21 cellular contexts compared by ENCODE assay signal in the genomic region with DNA sequence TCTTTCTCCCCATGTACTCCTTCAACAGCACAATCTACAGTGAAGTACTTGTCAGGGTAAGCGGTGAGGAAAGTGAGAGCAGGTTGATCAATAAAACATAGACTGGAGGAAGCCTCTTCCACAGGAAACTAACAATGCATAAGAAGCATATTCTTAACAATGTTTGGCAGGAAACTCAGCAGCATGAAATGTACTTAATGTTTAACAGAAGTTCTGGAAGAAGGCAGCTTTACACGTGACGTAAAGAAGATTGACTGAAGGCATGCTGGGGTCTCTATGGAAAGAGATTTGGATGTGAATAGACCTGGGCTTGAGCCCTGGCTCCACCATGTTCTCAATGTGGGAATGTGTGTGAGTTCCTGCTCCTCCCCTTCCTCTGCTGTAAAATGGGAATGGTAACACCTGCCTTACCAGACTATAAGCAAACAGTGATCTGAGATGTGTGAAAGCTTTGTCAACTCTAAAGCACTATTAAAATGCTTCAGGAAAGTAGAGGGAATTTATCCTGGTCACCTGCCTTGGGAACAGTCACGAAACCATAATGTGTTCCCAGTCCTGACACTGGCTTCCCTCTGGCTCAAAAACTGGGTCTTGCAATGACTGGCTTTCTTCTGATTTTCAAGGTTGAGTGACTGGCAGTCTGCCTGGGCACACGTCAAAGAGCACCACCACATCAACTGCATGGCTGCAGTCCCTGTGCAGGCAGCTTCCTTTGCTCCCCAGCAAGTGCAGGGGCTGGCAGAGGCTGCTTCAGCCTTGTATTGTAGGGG.
A peak's percentile ranks its signal among the peaks of the same experiment; 100 is the strongest.
DNase-seq lines count a peak whose midpoint lies in the region; ATAC-seq and TF ChIP-seq lines count a peak whose summit lies in the region.
"Had no signal": no experiment of that assay in that cellular context is flagged by ENCODE, and none has a peak within 500 bp of the region (broad histone marks: within the 10 kb centered on the region; RNA-seq: fewer than 3 reads in every experiment).

No MANE protein-coding gene starts in this region.

- no peaks in the 10 kb centered on the region for H3K9me3 Mint-ChIP-seq in CD8-positive, alpha-beta T cell
- H3K9me3 Mint-ChIP-seq: activated naive CD8-positive, alpha-beta T cell treated with anti-CD3 and anti-CD28 coated beads, Interleukin-2, amount 10 ng/mL, durations not matched to agents 7 days and 5 days; stimulated activated naive CD8-positive, alpha-beta T cell treated with anti-CD3 and anti-CD28 coated beads, Interleukin-15, Interleukin-2, amounts not matched to agents 100 ng/mL and 50 ng/mL, for 24 hours; T-helper 2 cell treated with Interferon-gamma antibody and Interleukin-4, amounts not matched to agents 5 μg/mL and 100 μg/mL, for 36 hours had no signal

- peaks cover 15% of the 10 kb centered on the region for H3K4me1 ChIP-seq in body of pancreas
- H3K4me1 ChIP-seq in neuronal stem cell (ENCODE audit: control insufficient read depth in 2 of 2, insufficient read depth in 1 of 2, low read depth in 1 of 2, low read length in 2 of 2): peaks cover 0 to 4% of the 10 kb centered on the region in 2 donors
- H3K4me1 ChIP-seq in CD8-positive, alpha-beta T cell (ENCODE audit: insufficient read depth, low read length): no peaks in the 10 kb centered on the region
- H3K4me1 ChIP-seq: tibial nerve had no signal

- intact Hi-C loops in body of pancreas (cut with DNase I): no loop called here
- intact Hi-C loops in CD8-positive, alpha-beta T cell (cut with DNase I, micrococcal nuclease): no loop called here

- no peaks in the 10 kb centered on the region for H3K36me3 ChIP-seq in body of pancreas (replicated peaks in 1 of 2; ENCODE audit: insufficient read depth in 1 of 2, low read depth in 2 of 2)
- no peaks in the 10 kb centered on the region for H3K36me3 ChIP-seq in neuronal stem cell (replicated peaks in 1 of 2; ENCODE audit: control insufficient read depth in 2 of 2, insufficient read depth in 2 of 2, low read length in 2 of 2)
- no peaks in the 10 kb centered on the region for H3K36me3 ChIP-seq in CD8-positive, alpha-beta T cell (ENCODE audit: insufficient read depth, low read length)
- H3K36me3 ChIP-seq: MG63, tibial nerve, WERI-Rb-1 had no signal

- H4K91ac ChIP-seq in neuronal stem cell (ENCODE audit: low read depth, low read length, poor library complexity): no peak overlapping the region

- peaks cover 5% of the 10 kb centered on the region for H3K27me3 Mint-ChIP-seq in CD8-positive, alpha-beta T cell (ENCODE audit: low read depth)
- H3K27me3 Mint-ChIP-seq: stimulated activated naive CD8-positive, alpha-beta T cell treated with anti-CD3 and anti-CD28 coated beads, Interleukin-15, Interleukin-2, amounts not matched to agents 100 ng/mL and 50 ng/mL, for 24 hours had no signal

- H4K8ac ChIP-seq in neuronal stem cell (ENCODE audit: low read depth, low read length): no peak overlapping the region

- no peak overlapping the region for H3K27ac Mint-ChIP-seq in CD8-positive, alpha-beta T cell
- H3K27ac Mint-ChIP-seq: activated naive CD8-positive, alpha-beta T cell treated with anti-CD3 and anti-CD28 coated beads, Interleukin-2, amount 10 ng/mL, durations not matched to agents 7 days and 5 days; H9; stimulated activated naive CD8-positive, alpha-beta T cell treated with anti-CD3 and anti-CD28 coated beads, Interleukin-15, Interleukin-2, amounts not matched to agents 100 ng/mL and 50 ng/mL, for 24 hours; T-helper 2 cell treated with Interferon-gamma antibody and Interleukin-4, amounts not matched to agents 5 μg/mL and 100 μg/mL, for 36 hours had no signal

- POLR2A ChIA-PET in CD8-positive, alpha-beta T cell (lab: Charles Lee): no interaction called here

- H2AK5ac ChIP-seq in neuronal stem cell (ENCODE audit: low read depth, low read length): no peak overlapping the region

- in situ Hi-C loops in G401 (cut with HindIII; ENCODE audit: low sequenced_read_pairs): no loop called here

- no peak overlapping the region for H3K4me2 ChIP-seq in neuronal stem cell (ENCODE audit: insufficient read depth, low read length, poor library complexity, severe bottlenecking)

- ATAC-seq in body of pancreas: peak; percentile 85
- ATAC-seq in HG03025 (IDR thresholded peaks at IDR 0.05; ENCODE audit: low FRiP score, unreplicated experiment): no peak
- no peak for ATAC-seq in CD8-positive, alpha-beta T cell
- ATAC-seq: right cardiac atrium had no signal

- no peak overlapping the region for H3K4ac ChIP-seq in neuronal stem cell (ENCODE audit: low read length)

- H3K4me1 Mint-ChIP-seq in CD8-positive, alpha-beta T cell (ENCODE audit: low read depth): no peaks in the 10 kb centered on the region
- H3K4me1 Mint-ChIP-seq: activated naive CD8-positive, alpha-beta T cell treated with anti-CD3 and anti-CD28 coated beads, Interleukin-2, amount 10 ng/mL, durations not matched to agents 7 days and 5 days had no signal

- no peak overlapping the region for H2BK15ac ChIP-seq in neuronal stem cell (ENCODE audit: low read length)

- CTCF ChIA-PET in CD8-positive, alpha-beta T cell (lab: Charles Lee): no interaction called here

- H3K18ac ChIP-seq in neuronal stem cell (ENCODE audit: low read length): peak overlapping the region; percentile 6

- H3K14ac ChIP-seq in neuronal stem cell (ENCODE audit: low read length): no peak overlapping the region

- no peak for TF ChIP-seq CTCF in body of pancreas (IDR thresholded peaks at IDR 0.05)
- TF ChIP-seq CTCF in CD8-positive, alpha-beta T cell (IDR thresholded peaks at IDR 0.05): no peak

- no peak overlapping the region for H3K9ac ChIP-seq in neuronal stem cell (ENCODE audit: low read depth, low read length, poor library complexity)

- H3K9me3 ChIP-seq in body of pancreas: no peaks in the 10 kb centered on the region
- H3K9me3 ChIP-seq in neuronal stem cell (replicated peaks in 1 of 2; ENCODE audit: control insufficient read depth in 2 of 2, insufficient read depth in 1 of 2, low read depth in 1 of 2, low read length in 2 of 2): no peaks in the 10 kb centered on the region
- H3K9me3 ChIP-seq in CD8-positive, alpha-beta T cell (ENCODE audit: low read length): no peaks in the 10 kb centered on the region
- H3K9me3 ChIP-seq: MG63, tibial nerve had no signal

- H3K27me3 ChIP-seq in body of pancreas (no peaks in the 10 kb centered on the region), neuronal stem cell (ENCODE audit: control insufficient read depth in 3 of 3, insufficient read depth in 3 of 3, low read depth in 1 of 3, low read length in 3 of 3) (no peaks in the 10 kb centered on the region)
- no peaks in the 10 kb centered on the region for H3K27me3 ChIP-seq in CD8-positive, alpha-beta T cell (ENCODE audit: insufficient read depth, low read length)
- H3K27me3 ChIP-seq: MG63, tibial nerve had no signal

- H3K4me3 Mint-ChIP-seq in CD8-positive, alpha-beta T cell: no peak overlapping the region
- H3K4me3 Mint-ChIP-seq: activated naive CD8-positive, alpha-beta T cell treated with anti-CD3 and anti-CD28 coated beads, Interleukin-2, amount 10 ng/mL, durations not matched to agents 7 days and 5 days; H9; stimulated activated naive CD8-positive, alpha-beta T cell treated with anti-CD3 and anti-CD28 coated beads, Interleukin-15, Interleukin-2, amounts not matched to agents 100 ng/mL and 50 ng/mL, for 24 hours; T-helper 2 cell treated with Interferon-gamma antibody and Interleukin-4, amounts not matched to agents 5 μg/mL and 100 μg/mL, for 36 hours had no signal

- H2BK5ac ChIP-seq in neuronal stem cell (ENCODE audit: low read length): no peak overlapping the region

- no peaks in the 10 kb centered on the region for H3K36me3 Mint-ChIP-seq in CD8-positive, alpha-beta T cell
- H3K36me3 Mint-ChIP-seq: activated naive CD8-positive, alpha-beta T cell treated with anti-CD3 and anti-CD28 coated beads, Interleukin-2, amount 10 ng/mL, durations not matched to agents 7 days and 5 days had no signal

- TF ChIP-seq POLR2A in body of pancreas (IDR thresholded peaks at IDR 0.05): peak in 1 of 3 donors; percentile 12

- DNase-seq in G401 (ENCODE audit: low spot score) (peak; percentile 82), NCI-H2029 (lab: John Stamatoyannopoulos, UW) (peak; percentile 63), body of pancreas (peak; percentile 72 to 84 (median 81)), neuronal stem cell (ENCODE audit: low spot score) (no peak), SKM-1 treated with dmso at 0.1 percent for 144 hours (lab: John Stamatoyannopoulos, UW; ENCODE audit: unreplicated experiment) (no peak)
- DNase-seq in CD8-positive, alpha-beta T cell: no peak
- DNase-seq: activated CD8-positive, alpha-beta memory T cell treated with anti-CD3 and anti-CD28 coated beads, Interleukin-2, amount 50 U/mL, for 4 hours; activated naive CD8-positive, alpha-beta T cell treated with anti-CD3 and anti-CD28 coated beads, Interleukin-2, amount 10 ng/mL, durations not matched to agents 7 days and 5 days; H9; kidney glomerular epithelial cell; mesenchymal stem cell; MG63; NCI-H226; right cardiac atrium; stimulated activated CD4-positive, alpha-beta T cell treated with anti-CD3 and anti-CD28 coated beads, Interleukin-4, amount 100 ng/mL, for 24 hours; WERI-Rb-1 had no signal

- H3K79me1 ChIP-seq in neuronal stem cell (ENCODE audit: low read depth, low read length): no peaks in the 10 kb centered on the region

- H3K4me3 ChIP-seq in body of pancreas (no peak overlapping the region), neuronal stem cell (ENCODE audit: low read length in 2 of 2) (no peak overlapping the region)
- H3K4me3 ChIP-seq in CD8-positive, alpha-beta T cell (ENCODE audit: low read depth, low read length): no peak overlapping the region
- H3K4me3 ChIP-seq: MG63, SK-N-MC, tibial nerve had no signal

- no peak overlapping the region for H2BK120ac ChIP-seq in neuronal stem cell (ENCODE audit: low read depth, low read length)

- no peak overlapping the region for H2AFZ ChIP-seq in neuronal stem cell (ENCODE audit: low read length)

- H3K27ac ChIP-seq in body of pancreas (peak overlapping the region; percentile 31 to 67 (median 52)), neuronal stem cell (replicated peaks; ENCODE audit: low read length) (no peak overlapping the region)
- H3K27ac ChIP-seq in CD8-positive, alpha-beta T cell (ENCODE audit: low read depth, low read length): no peak overlapping the region
- H3K27ac ChIP-seq: SK-N-MC, tibial nerve, WERI-Rb-1 had no signal

- WGBS in body of pancreas, 2 donors: 22 to 24% methylated on average over 4 to 5 of the region's 5 CpGs
- no CpG with 5 or more reads among the region's 5 CpGs for WGBS in neuronal stem cell (ENCODE audit: extremely low coverage in 2 of 2, insufficient read length in 2 of 2, insufficient replicate concordance in 1 of 2), 2 donors

- no peak overlapping the region for H2BK12ac ChIP-seq in neuronal stem cell (ENCODE audit: low read length)

- no peak overlapping the region for H3K23ac ChIP-seq in neuronal stem cell (ENCODE audit: low read depth, low read length, poor library complexity)

Comparison
In these comparisons a context has a peak if more than half of its experiments do, and no peak if none do; other contexts are left out.
1. DNase-seq: peak in G401 (single experiment), NCI-H2029 (single experiment) and body of pancreas (4 of 4); none in neuronal stem cell (single experiment), SKM-1 treated with dmso at 0.1 percent for 144 hours (single experiment) and CD8-positive, alpha-beta T cell (0 of 7).
2. H3K27ac ChIP-seq: peak in body of pancreas (4 of 4); none in neuronal stem cell (single experiment) and CD8-positive, alpha-beta T cell (single experiment).